17 cellular contexts compared by ENCODE assay signal in genomic region chr18:55047546-55047945, GRCh38.
A peak's percentile ranks its signal among the peaks of the same experiment; 100 is the strongest.
DNase-seq lines count a peak whose midpoint lies in the region; ATAC-seq, FAIRE-seq and TF ChIP-seq lines count a peak whose summit lies in the region.
"Had no signal": no experiment of that assay in that cellular context is flagged by ENCODE, and none has a peak within 500 bp of the region (broad histone marks: within the 10 kb centered on the region; RNA-seq: fewer than 3 reads in every experiment).

No MANE protein-coding gene starts in this region.

- H3K9me3 ChIP-seq in GM23248 (ENCODE audit: low read depth), result no peaks in the 10 kb centered on the region
- H3K9me3 ChIP-seq: lower lobe of right lung, pancreas had no signal

- DNase-seq in GM23248, result peak; percentile 41
- DNase-seq in RCC 7860 (ENCODE audit: low spot score), result peak; percentile 46
- peak; percentile 12 for DNase-seq in fibroblast of villous mesenchyme (ENCODE audit: low read depth)
- no peak for DNase-seq in stimulated activated naive B cell treated with anti-CD40 and anti-IgM and Interleukin-4, amounts not matched to agents 10 μg/mL and 1 μg/mL and 100 μg/mL, for 72 hours
- no peak for DNase-seq in GM12891 (ENCODE audit: insufficient read length, low spot score)
- DNase-seq in SW 1271 (lab: John Stamatoyannopoulos, UW), result no peak
- DNase-seq: activated CD4-positive, alpha-beta memory T cell treated with anti-CD3 and anti-CD28 coated beads for 36 hours; activated naive CD4-positive, alpha-beta T cell treated with anti-CD3 and anti-CD28 coated beads, Interleukin-2, amount 50 U/mL, for 16 hours; activated T-cell treated with anti-CD3 and anti-CD28 coated beads, Interleukin-2, amount 50 U/mL, for 1 hour; lower lobe of right lung; NCI-H187 treated with DMSO at 0.1 percent for 48 hours; NCI-H446; pancreas; Right ventricle myocardium superior; stimulated activated CD4-positive, alpha-beta T cell treated with anti-CD3 and anti-CD28 coated beads, Interleukin-2, amount 100 ng/mL, for 48 hours had no signal

- H3K9me2 ChIP-seq in GM23248 (ENCODE audit: insufficient read depth), result no peaks in the 10 kb centered on the region

- peaks cover 8% of the 10 kb centered on the region for H3F3A ChIP-seq in GM23248 (ENCODE audit: insufficient read depth)

- peaks cover 5 to 13% of the 10 kb centered on the region in 2 donors for H3K4me1 Mint-ChIP-seq in stimulated activated naive B cell treated with anti-CD40 and anti-IgM and Interleukin-4, amounts not matched to agents 10 μg/mL and 1 μg/mL and 100 μg/mL, for 72 hours
- H3K4me1 Mint-ChIP-seq: GM23338 had no signal

- H3K27ac ChIP-seq in GM23248, result 0 out of 2 replicates have a peak overlapping the region, but pooled peaks have one; percentile 4
- H3K27ac ChIP-seq: lower lobe of right lung, pancreas had no signal

- in situ Hi-C loops in GM23248 (cut with MboI), result no loop called here

- H3K36me3 ChIP-seq in GM23248 (ENCODE audit: low read depth), result no peaks in the 10 kb centered on the region
- H3K36me3 ChIP-seq: lower lobe of right lung, pancreas had no signal

- no peak overlapping the region for H3K4me3 Mint-ChIP-seq in stimulated activated naive B cell treated with anti-CD40 and anti-IgM and Interleukin-4, amounts not matched to agents 10 μg/mL and 1 μg/mL and 100 μg/mL, for 72 hours
- H3K4me3 Mint-ChIP-seq: activated CD4-positive, alpha-beta memory T cell treated with anti-CD3 and anti-CD28 coated beads for 36 hours; GM23338 had no signal

- H3K4me2 ChIP-seq in GM23248 (ENCODE audit: unreplicated experiment), result no peak overlapping the region
- H3K4me2 ChIP-seq: GM23338 had no signal

- no peak for ATAC-seq in stimulated activated naive B cell treated with anti-CD40 and anti-IgM and Interleukin-4, amounts not matched to agents 10 μg/mL and 1 μg/mL and 100 μg/mL, for 72 hours (replicated peaks)
- ATAC-seq in HG03521 (IDR thresholded peaks at IDR 0.05; ENCODE audit: unreplicated experiment), result no peak
- ATAC-seq: GM23338, lower lobe of right lung, pancreas had no signal

- peaks cover 21% of the 10 kb centered on the region; the same call in 1 of the 2 replicates for H3K4me1 ChIP-seq in GM23248 (ENCODE audit: insufficient read depth)
- H3K4me1 ChIP-seq: lower lobe of right lung, pancreas had no signal

- H3K9me3 Mint-ChIP-seq in stimulated activated naive B cell treated with anti-CD40 and anti-IgM and Interleukin-4, amounts not matched to agents 10 μg/mL and 1 μg/mL and 100 μg/mL, for 72 hours, result peaks cover 2 to 4% of the 10 kb centered on the region in 2 donors
- H3K9me3 Mint-ChIP-seq: activated CD4-positive, alpha-beta memory T cell treated with anti-CD3 and anti-CD28 coated beads for 36 hours; GM23338 had no signal

- TF ChIP-seq CTCF in fibroblast of villous mesenchyme (IDR thresholded peaks at IDR 0.05; ENCODE audit: insufficient read depth, low read depth, low read length), result no peak

- peak overlapping the region; percentile 69 for H3K27ac Mint-ChIP-seq in stimulated activated naive B cell treated with anti-CD40 and anti-IgM and Interleukin-4, amounts not matched to agents 10 μg/mL and 1 μg/mL and 100 μg/mL, for 72 hours
- H3K27ac Mint-ChIP-seq: activated CD4-positive, alpha-beta memory T cell treated with anti-CD3 and anti-CD28 coated beads for 36 hours; GM23338 had no signal

- TF ChIP-seq POLR2A in GM12891 (IDR thresholded peaks at IDR 0.05; ENCODE audit: low read depth, low read length), result no peak

- peak overlapping the region; percentile 17; the same call in 1 of the 2 replicates for H2AFZ ChIP-seq in GM23248
- H2AFZ ChIP-seq: GM23338 had no signal

- peaks cover 4% of the 10 kb centered on the region in 2 donors for H3K36me3 Mint-ChIP-seq in stimulated activated naive B cell treated with anti-CD40 and anti-IgM and Interleukin-4, amounts not matched to agents 10 μg/mL and 1 μg/mL and 100 μg/mL, for 72 hours
- H3K36me3 Mint-ChIP-seq: activated CD4-positive, alpha-beta memory T cell treated with anti-CD3 and anti-CD28 coated beads for 36 hours had no signal

- 94 to 100% methylated on average over 2 of the region's 2 CpGs for WGBS in GM23248 (ENCODE audit: low coverage in 1 of 2, low lambda C conversion rate in 2 of 2, missing lambda C conversion rate in 2 of 2), 2 experiments

- H4K20me1 ChIP-seq in GM23248 (ENCODE audit: insufficient read depth), result no peaks in the 10 kb centered on the region

- no peaks in the 10 kb centered on the region for H3K79me2 ChIP-seq in GM23248 (ENCODE audit: insufficient read depth)

- H3K27me3 ChIP-seq in GM23248 (replicated peaks; ENCODE audit: insufficient read depth), result no peaks in the 10 kb centered on the region
- H3K27me3 ChIP-seq: pancreas had no signal

- H3K9ac ChIP-seq in GM23248, result 0 out of 2 replicates have a peak overlapping the region, but pooled peaks have one; percentile 10

- FAIRE-seq in RCC 7860 (lab: Jason Lieb, UNC), result no peak
- no peak for FAIRE-seq in GM12891 (lab: Jason Lieb, UNC)
- FAIRE-seq: pancreas had no signal

- no peaks in the 10 kb centered on the region for H3K27me3 Mint-ChIP-seq in stimulated activated naive B cell treated with anti-CD40 and anti-IgM and Interleukin-4, amounts not matched to agents 10 μg/mL and 1 μg/mL and 100 μg/mL, for 72 hours
- H3K27me3 Mint-ChIP-seq: activated CD4-positive, alpha-beta memory T cell treated with anti-CD3 and anti-CD28 coated beads for 36 hours had no signal

- H3K4me3 ChIP-seq in GM23248 (no peak overlapping the region), fibroblast of villous mesenchyme (ENCODE audit: low read depth, low read length) (no peak overlapping the region)
- H3K4me3 ChIP-seq: GM23338, lower lobe of right lung, pancreas had no signal

TF ChIP-seq in GM12891, 5 proteins besides CTCF, POLR2A, EP300 and RAD21:
- no peak for TF ChIP-seq SPI1 (IDR thresholded peaks at IDR 0.05; ENCODE audit: low read depth, low read length)
- TF ChIP-seq TAF1 (IDR thresholded peaks at IDR 0.05; ENCODE audit: low read depth, low read length), result no peak
- no peak for TF ChIP-seq POU2F2 (IDR thresholded peaks at IDR 0.05; ENCODE audit: low read depth, low read length)
- TF ChIP-seq POLR2AphosphoS5 (IDR thresholded peaks at IDR 0.05; ENCODE audit: low read depth, low read length), result no peak
- TF ChIP-seq PAX5 (IDR thresholded peaks at IDR 0.05; ENCODE audit: insufficient read depth, low read length, severe bottlenecking), result no peak

Comparison
In these comparisons a context has a peak if more than half of its experiments do, and no peak if none do; other contexts are left out.
1. DNase-seq: peak in GM23248 (single experiment), RCC 7860 (single experiment) and fibroblast of villous mesenchyme (single experiment); none in stimulated activated naive B cell treated with anti-CD40 and anti-IgM and Interleukin-4, amounts not matched to agents 10 μg/mL and 1 μg/mL and 100 μg/mL, for 72 hours (single experiment), GM12891 (single experiment) and SW 1271 (0 of 2).